Comparison of ENCODE assay signal across 9 cellular contexts in genomic region chr5:34598177-34598794, GRCh38. TPM values are rescaled to one million over a fixed set of nuclear protein-coding genes. Genes with fewer than 3 reads are reported as not detected.
DNase-seq lines count a peak whose midpoint lies in the region; ATAC-seq and TF ChIP-seq lines count a peak whose summit lies in the region.
"Had no signal": no experiment of that assay in that cellular context is flagged by ENCODE, and none has a peak within 500 bp of the region (broad histone marks: within the 10 kb centered on the region; RNA-seq: fewer than 3 reads in every experiment).

No MANE protein-coding gene starts in this region.

- H3K4me3 ChIP-seq in fibroblast of the aortic adventitia (ENCODE audit: low read depth, low read length) (no peak overlapping the region), smooth muscle cell (no peak overlapping the region)

- peak overlapping the region; percentile 33 for H3K4me2 ChIP-seq in smooth muscle cell

- H3K79me2 ChIP-seq in smooth muscle cell (ENCODE audit: low read depth) = no peaks in the 10 kb centered on the region

- DNase-seq in DMS 273 (lab: John Stamatoyannopoulos, UW; ENCODE audit: unreplicated experiment) (peak; percentile 26), DMS 273 treated with DMSO at 0.1 percent for 48 hours (lab: John Stamatoyannopoulos, UW) (no peak), SK-MEL-5 (ENCODE audit: low read depth, low spot score) (peak; percentile 46), fibroblast of the aortic adventitia (ENCODE audit: low read depth) (peak; percentile 92), smooth muscle cell (lab: John Stamatoyannopoulos, UW; ENCODE audit: unreplicated experiment) (no peak), AML-193 (lab: John Stamatoyannopoulos, UW) (no peak)

- no peaks in the 10 kb centered on the region for H3K36me3 ChIP-seq in smooth muscle cell (ENCODE audit: low read depth)

- no peaks in the 10 kb centered on the region for H3K4me1 ChIP-seq in smooth muscle cell (ENCODE audit: low read depth)

- no peak overlapping the region for H2AFZ ChIP-seq in smooth muscle cell (ENCODE audit: low read depth)

- in situ Hi-C loops in SK-MEL-5 (cut with HindIII; ENCODE audit: low pct_unique_long_range_greater_than_20kb, low sequenced_read_pairs) = no loop called here

- no peak overlapping the region for H3K9ac ChIP-seq in smooth muscle cell (ENCODE audit: low read depth)

- H3F3A ChIP-seq in smooth muscle cell (ENCODE audit: low read depth) = peaks cover 14% of the 10 kb centered on the region

- 65% methylated on average over 5 of the region's 5 CpGs for WGBS in smooth muscle cell (ENCODE audit: low lambda C conversion rate)

- no peaks in the 10 kb centered on the region for H4K20me1 ChIP-seq in smooth muscle cell (ENCODE audit: low read depth)

- no peaks in the 10 kb centered on the region for H3K27me3 ChIP-seq in smooth muscle cell (ENCODE audit: low read depth)

- ATAC-seq in GM18858 (IDR thresholded peaks at IDR 0.05; ENCODE audit: unreplicated experiment) (no peak), GM18867 (IDR thresholded peaks at IDR 0.05; ENCODE audit: unreplicated experiment) (no peak)

- no peaks in the 10 kb centered on the region for H3K9me3 ChIP-seq in smooth muscle cell (replicated peaks; ENCODE audit: low read depth)

- peak overlapping the region; percentile 42 for H3K27ac ChIP-seq in smooth muscle cell (ENCODE audit: low read depth)
- H3K27ac ChIP-seq: 22Rv1 had no signal

- TF ChIP-seq CTCF in fibroblast of the aortic adventitia (IDR thresholded peaks at IDR 0.05; ENCODE audit: insufficient read depth, low read length) = no peak
- no peak for TF ChIP-seq CTCF in smooth muscle cell (IDR thresholded peaks at IDR 0.05; ENCODE audit: borderline replicate concordance, insufficient read depth, poor library complexity, severe bottlenecking)

RNA-seq across cellular contexts. Expression of gene RAI14, which starts 57.8 kb away (rescaled TPM):
- total RNA-seq in SK-MEL-5 (2014; rRNA removed; shearing (Covaris generic)) = 44.9 and 45.1 TPM in 2 replicates
- polyA plus RNA-seq in SK-MEL-5 (2015; cell fraction: cytosol; rRNA removed) = 42.2 and 57.5 TPM in 2 replicates
- 17.5 and 27.0 TPM in 2 replicates for polyA plus RNA-seq in SK-MEL-5 (2015; cell fraction: nucleus; rRNA removed)
- 85.9 and 100 TPM in 2 replicates for total RNA-seq in fibroblast of the aortic adventitia (ENCODE audit: low replicate concordance)
- 209 and 211 TPM in 2 replicates for total RNA-seq in smooth muscle cell
- polyA plus RNA-seq in smooth muscle cell = 111 and 113 TPM in 2 replicates

Comparison
In these comparisons a context has a peak if more than half of its experiments do, and no peak if none do; other contexts are left out.
1. DNase-seq: peak in DMS 273 (single experiment), SK-MEL-5 (single experiment) and fibroblast of the aortic adventitia (single experiment); none in DMS 273 treated with DMSO at 0.1 percent for 48 hours (single experiment), smooth muscle cell (single experiment) and AML-193 (0 of 2).